ENCODE assay signal across 18 cellular contexts in genomic region chr7:36147361-36147760, GRCh38.
"Had no signal": no experiment of that assay in that cellular context is flagged by ENCODE, and none has a peak within 500 bp of the region (broad histone marks: within the 10 kb centered on the region; RNA-seq: fewer than 3 reads in every experiment).

No MANE protein-coding gene starts in this region.

- H3K36me3 ChIP-seq: gastrocnemius medialis, lower lobe of right lung, right lobe of liver, tibial artery had no signal

- H3K27ac ChIP-seq: dorsolateral prefrontal cortex, gastrocnemius medialis, lower lobe of right lung, parathyroid adenoma, right lobe of liver, testis, tibial artery had no signal

- H3K9me3 ChIP-seq: gastrocnemius medialis, lower lobe of right lung, right lobe of liver, testis had no signal

- H3K27me3 ChIP-seq: dorsolateral prefrontal cortex, gastrocnemius medialis, right lobe of liver, testis, tibial artery had no signal

- H3K4me3 ChIP-seq: dorsolateral prefrontal cortex, gastrocnemius medialis, lower lobe of right lung, right lobe of liver, testis, tibial artery had no signal

- ATAC-seq: gastrocnemius medialis; left ventricle myocardium superior; lower lobe of right lung; naive thymus-derived CD8-positive, alpha-beta T cell; right lobe of liver; stimulated activated naive CD8-positive, alpha-beta T cell treated with anti-CD3 and anti-CD28 coated beads, Interleukin-15, Interleukin-2, amounts not matched to agents 100 U/mL and 50 U/mL, for 24 hours had no signal

- DNase-seq: dorsolateral prefrontal cortex; effector CD4-positive, alpha-beta T cell; foreskin fibroblast; gastrocnemius medialis; left ventricle myocardium superior; lower lobe of right lung; naive thymus-derived CD8-positive, alpha-beta T cell; right lobe of liver; small intestine; stimulated activated CD4-positive, alpha-beta T cell treated with anti-CD3 and anti-CD28 coated beads, Interleukin-12 subunit alpha, Interleukin-12 subunit beta, amount 100 ng/mL, for 4 hours; stimulated activated CD4-positive, alpha-beta T cell treated with anti-CD3 and anti-CD28 coated beads, Interleukin-1b, Interleukin-23, amount 100 ng/mL, for 48 hours; stimulated activated CD4-positive, alpha-beta T cell treated with anti-CD3 and anti-CD28 coated beads, Interleukin-4, amount 100 ng/mL, for 1 hour; stimulated activated CD8-positive, alpha-beta memory T cell treated with anti-CD3 and anti-CD28 coated beads, Interleukin-4, amount 100 ng/mL, for 48 hours; stimulated activated naive CD8-positive, alpha-beta T cell treated with anti-CD3 and anti-CD28 coated beads, Interleukin-15, Interleukin-2, amounts not matched to agents 100 U/mL and 50 U/mL, for 24 hours; substantia nigra; testis; tibial artery had no signal

- H3K4me1 ChIP-seq: lower lobe of right lung, parathyroid adenoma, testis had no signal
